ENCODE assay signal across 1 cellular context in the genomic region with DNA sequence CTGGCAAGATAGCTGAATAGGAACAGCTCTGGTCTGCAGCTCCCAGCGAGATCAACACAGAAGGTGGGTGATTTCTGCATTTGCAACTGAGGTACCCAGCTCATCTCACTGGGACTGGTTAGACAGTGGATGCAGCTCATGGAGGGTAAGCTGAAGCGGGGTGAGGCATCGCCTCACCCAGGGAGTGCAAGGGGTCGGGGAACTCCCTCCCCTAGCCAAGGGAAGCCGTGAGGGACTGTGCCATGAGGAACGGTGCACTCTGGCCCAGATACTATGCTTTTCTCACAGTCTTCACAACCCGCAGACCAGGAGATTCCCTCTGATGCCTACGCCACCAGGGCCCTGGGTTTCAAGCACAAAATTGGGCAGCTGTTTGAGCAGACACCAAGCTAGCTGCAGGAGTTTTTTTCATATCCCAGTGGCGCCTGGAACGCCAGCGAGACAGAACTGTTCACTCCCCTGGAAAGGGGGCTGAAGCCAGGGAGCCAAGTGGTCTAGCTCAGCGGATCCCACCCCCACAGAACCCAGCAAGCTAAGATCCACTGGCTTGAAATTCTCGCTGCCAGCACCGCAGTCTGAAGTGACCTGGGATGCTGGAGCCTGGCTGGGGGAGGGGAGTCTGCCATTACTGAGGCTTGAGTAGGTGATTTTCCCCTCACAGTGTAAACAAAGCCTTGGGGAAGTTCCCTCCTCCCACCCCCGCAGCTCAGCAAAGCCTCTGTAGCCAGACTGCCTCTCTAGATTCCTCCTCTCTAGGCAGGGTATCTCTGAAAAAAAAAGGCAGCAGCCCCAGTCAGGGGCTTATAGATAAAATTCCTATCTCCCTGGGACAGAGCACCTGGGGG.
TF ChIP-seq lines count a peak whose summit lies in the region.

No MANE protein-coding gene starts in this region.

TF ChIP-seq in H1, 55 proteins besides CTCF, POLR2A, EP300 and RAD21:
- TF ChIP-seq SP1 (IDR thresholded peaks at IDR 0.05; ENCODE audit: low read depth, low read length) (peak; percentile 39; the same call in 1 of the 2 replicates), YY1 (IDR thresholded peaks at IDR 0.05; ENCODE audit: low read depth, low read length) (0 out of 2 replicates have a peak, but pooled peaks have one; percentile 39), RBBP5 (IDR thresholded peaks at IDR 0.05; ENCODE audit: borderline replicate concordance, low read depth, low read length) (peak; percentile 68; the same call in 1 of the 2 replicates)
